Comparison of ENCODE assay signal across 8 cellular contexts in the genomic region with DNA sequence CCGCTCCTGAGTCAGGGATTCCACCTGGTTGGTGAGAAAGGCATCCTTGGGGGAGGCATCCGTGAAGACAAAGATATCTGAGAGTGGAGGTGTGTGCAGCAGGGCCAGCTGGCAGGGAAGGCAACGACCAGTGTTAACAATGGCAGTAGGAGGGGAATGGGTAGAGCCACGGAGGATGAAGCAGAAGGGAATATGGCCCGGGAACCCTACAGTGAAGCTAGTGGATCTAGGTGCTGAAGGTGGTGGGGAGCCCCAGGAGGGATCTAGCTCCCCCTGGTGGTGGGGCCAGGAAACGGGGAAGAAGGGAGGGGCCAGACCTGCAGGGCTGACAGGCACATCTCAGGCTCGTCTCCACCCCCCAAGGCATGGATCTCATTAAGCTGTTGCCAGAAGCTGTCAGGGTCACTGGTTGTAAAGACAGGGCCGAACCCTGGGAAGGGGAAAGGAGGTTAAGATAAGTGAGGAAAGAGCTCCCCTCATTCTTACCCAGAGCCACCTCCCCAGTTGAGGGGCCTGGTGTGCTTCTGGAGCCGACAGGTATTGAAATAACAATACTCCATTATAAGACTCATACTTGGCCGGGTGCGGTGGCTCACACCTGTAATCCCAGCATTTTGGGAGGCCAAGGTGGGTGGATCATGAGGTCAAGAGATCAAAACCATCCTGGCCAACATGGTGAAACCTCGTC.
DNase-seq lines count a peak whose midpoint lies in the region; ATAC-seq and TF ChIP-seq lines count a peak whose summit lies in the region.

No MANE protein-coding gene starts in this region.

- TF ChIP-seq CTCF in coronary artery (IDR thresholded peaks at IDR 0.05): peak; percentile 38

- DNase-seq in SHP77 (lab: John Stamatoyannopoulos, UW) (peak; percentile 23 to 34), SHP77 treated with DMSO at 0.1 percent for 48 hours (lab: John Stamatoyannopoulos, UW) (no peak), NCI-H345 treated with DMSO at 0.1 percent for 48 hours (lab: John Stamatoyannopoulos, UW; ENCODE audit: unreplicated experiment) (peak; percentile 8), coronary artery (ENCODE audit: low spot score) (no peak), medulla oblongata (ENCODE audit: extremely low spot score) (peak; percentile 40)
- peak; percentile 72 to 79 for DNase-seq in activated CD4-positive, alpha-beta T cell treated with anti-CD3 and anti-CD28 coated beads for 4 hours
- DNase-seq in stimulated activated CD8-positive, alpha-beta memory T cell treated with anti-CD3 and anti-CD28 coated beads, Interleukin-7, amount 100 ng/mL, for 1 hour (ENCODE audit: low read depth in 2 of 2): peak; percentile 52 to 64

- H3K27ac ChIP-seq in coronary artery: no peak overlapping the region

- no peak for ATAC-seq in GM19324 (IDR thresholded peaks at IDR 0.05; ENCODE audit: low FRiP score, unreplicated experiment)

- H3K4me3 ChIP-seq in coronary artery: no peak overlapping the region

Comparison
In these comparisons a context has a peak if more than half of its experiments do, and no peak if none do; other contexts are left out.
1. DNase-seq: peak in SHP77 (2 of 2), NCI-H345 treated with DMSO at 0.1 percent for 48 hours (single experiment), activated CD4-positive, alpha-beta T cell treated with anti-CD3 and anti-CD28 coated beads for 4 hours (2 of 2), medulla oblongata (single experiment) and stimulated activated CD8-positive, alpha-beta memory T cell treated with anti-CD3 and anti-CD28 coated beads, Interleukin-7, amount 100 ng/mL, for 1 hour (2 of 2); none in SHP77 treated with DMSO at 0.1 percent for 48 hours (single experiment) and coronary artery (single experiment).